19 cellular contexts compared by ENCODE assay signal in genomic region chr19:48303367-48303766, GRCh38.
"Had no signal": no experiment of that assay in that cellular context is flagged by ENCODE, and none has a peak within 500 bp of the region (broad histone marks: within the 10 kb centered on the region; RNA-seq: fewer than 3 reads in every experiment).

No MANE protein-coding gene starts in this region.

- H2AFZ ChIP-seq: PC-9 had no signal

- H3K36me3 ChIP-seq: Peyer's patch, SJCRH30 had no signal

- ATAC-seq: Right ventricle myocardium inferior, SK-N-SH treated with all-trans-retinoic acid at 6 μM for 48 hours had no signal

- H3K4me3 ChIP-seq: PC-9, Peyer's patch, SJCRH30 had no signal

- H3K4me2 ChIP-seq: PC-9 had no signal

- H3K27ac ChIP-seq: PC-9, Peyer's patch, SJCRH30 had no signal

- DNase-seq: KBM-7, MV-4-11, NCI-H1048, NCI-H1105, NCI-H1417, NCI-H1436 treated with DMSO at 0.1 percent for 48 hours, NCI-H1694, NCI-H187 treated with DMSO at 0.1 percent for 48 hours, NCI-H2029 treated with DMSO at 0.1 percent for 48 hours, NCI-H2227 treated with DMSO at 0.1 percent for 48 hours, NCI-H526 treated with DMSO at 0.1 percent for 48 hours, NCI-H748 treated with DMSO at 0.1 percent for 48 hours, OCI-M1, PC-9, Peyer's patch, SHP77 treated with DMSO at 0.1 percent for 48 hours, SJCRH30 had no signal

- H3K4me1 ChIP-seq: Peyer's patch, SJCRH30 had no signal

- H3K9me3 ChIP-seq: Peyer's patch, SJCRH30 had no signal

- H3K27me3 ChIP-seq: Peyer's patch, SJCRH30 had no signal
